In the genomic region with DNA sequence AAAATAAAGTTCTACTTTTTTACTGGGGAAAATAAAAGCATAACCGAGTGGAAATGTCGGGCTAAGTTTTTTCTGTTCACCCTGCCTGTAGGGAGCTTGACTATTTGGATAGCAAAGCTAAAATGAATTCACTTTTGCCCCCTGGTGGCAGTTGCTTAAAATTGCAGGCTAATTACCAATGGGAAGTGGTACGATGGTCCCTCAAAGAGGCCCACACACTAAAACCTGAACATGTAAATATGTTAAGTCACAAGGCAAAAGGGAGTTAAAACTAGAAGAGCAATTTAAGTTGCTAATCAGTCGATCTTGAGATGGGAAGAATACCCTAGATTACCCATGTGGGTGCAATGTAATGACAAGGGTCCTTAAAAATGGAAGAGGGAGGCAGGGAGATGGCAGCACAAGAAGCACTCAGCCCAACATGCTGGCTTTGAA, we compare ENCODE assay signal across 10 cellular contexts. TPM values are rescaled to one million over a fixed set of nuclear protein-coding genes. Genes with fewer than 3 reads are reported as not detected.
DNase-seq lines count a peak whose midpoint lies in the region; ATAC-seq, FAIRE-seq and TF ChIP-seq lines count a peak whose summit lies in the region.
"Had no signal": no experiment of that assay in that cellular context is flagged by ENCODE, and none has a peak within 500 bp of the region (broad histone marks: within the 10 kb centered on the region; RNA-seq: fewer than 3 reads in every experiment).

No MANE protein-coding gene starts in this region.

- no peak overlapping the region for H3K4me3 Mint-ChIP-seq in Calu3 (ENCODE audit: low read depth, unreplicated experiment)
- H3K4me3 Mint-ChIP-seq in activated CD4-positive, alpha-beta memory T cell treated with anti-CD3 and anti-CD28 coated beads, Interleukin-2, amount 10 ng/mL, durations not matched to agents 7 days and 5 days: no peak overlapping the region
- H3K4me3 Mint-ChIP-seq: activated B cell treated with CpG ODN at 0.5 μM for 24 hours had no signal

- CTCF ChIA-PET in Calu3 (lab: Charles Lee): interaction anchor here (0.6 to 1.2 kb wide), 3 partner anchors 24 to 808 kb away, joined by 3 read pairs; no protein-coding TSS in a partner anchor
- CTCF ChIA-PET in activated CD4-positive, alpha-beta memory T cell treated with anti-CD3 and anti-CD28 coated beads, Interleukin-2, amount 10 ng/mL, durations not matched to agents 7 days and 5 days (lab: Charles Lee): interaction anchor here (0.6 to 5.0 kb wide), 13 partner anchors 9 to 231 kb away, joined by 3 to 41 read pairs (median 6); no protein-coding TSS in a partner anchor
- CTCF ChIA-PET in HepG2 (lab: Yijun Ruan, JAX; ENCODE audit: low intra/inter-chr PET ratio, low total read pairs): interaction anchor here (1.7 to 2.3 kb wide), 4 partner anchors 9 to 215 kb away, joined by 4 to 11 read pairs (median 6); no protein-coding TSS in a partner anchor

- H3K36me3 Mint-ChIP-seq in Calu3 (ENCODE audit: insufficient read depth, unreplicated experiment): no peaks in the 10 kb centered on the region
- H3K36me3 Mint-ChIP-seq in activated CD4-positive, alpha-beta memory T cell treated with anti-CD3 and anti-CD28 coated beads, Interleukin-2, amount 10 ng/mL, durations not matched to agents 7 days and 5 days (ENCODE audit: low read depth): no peaks in the 10 kb centered on the region

- peak; percentile 28 for FAIRE-seq in HepG2 (lab: Jason Lieb, UNC)

- in situ Hi-C loops in HepG2 (cut with HindIII; ENCODE audit: extremely low pct_ligation_motif_present, low pct_unique_long_range_greater_than_20kb): no loop called here

- TF ChIP-seq EP300 in HepG2 (IDR thresholded peaks at IDR 0.05; ENCODE audit: low read depth in 2 of 2, low read length in 2 of 2): no peak
- TF ChIP-seq EP300 in HepG2 (CRISPR knock-in tag; IDR thresholded peaks at IDR 0.05; ENCODE audit: borderline replicate concordance): no peak

- H3K9me3 ChIP-seq in HepG2 (ENCODE audit: low read length): no peaks in the 10 kb centered on the region

- ATAC-seq in HepG2 (no peak), HG02970 (IDR thresholded peaks at IDR 0.05; ENCODE audit: low FRiP score, unreplicated experiment) (no peak)

- BruUV-seq in Calu3 (replicated peaks; lab: Mats Ljungman, UMichigan): no TSS peak
- BruUV-seq in HepG2 (replicated peaks; lab: Mats Ljungman, UMichigan): no TSS peak

- H3K27me3 Mint-ChIP-seq in Calu3 (ENCODE audit: unreplicated experiment): peaks cover 85% of the 10 kb centered on the region
- H3K27me3 Mint-ChIP-seq in activated CD4-positive, alpha-beta memory T cell treated with anti-CD3 and anti-CD28 coated beads, Interleukin-2, amount 10 ng/mL, durations not matched to agents 7 days and 5 days: no peaks in the 10 kb centered on the region
- H3K27me3 Mint-ChIP-seq: activated B cell treated with CpG ODN at 0.5 μM for 24 hours had no signal

- intact Hi-C loops in Calu3 (cut with micrococcal nuclease; ENCODE audit: unreplicated experiment) (no loop called here), HepG2 (cut with micrococcal nuclease; ENCODE audit: unreplicated experiment) (loop anchor here (5.0 to 10.0 kb wide), 2 partner anchors 37 to 210 kb away; no protein-coding TSS in a partner anchor), posterior vena cava (cut with DNase I) (no loop called here)

- no peak overlapping the region for H2AFZ ChIP-seq in HepG2 (ENCODE audit: low read length)

- POLR2A ChIA-PET in activated CD4-positive, alpha-beta memory T cell treated with anti-CD3 and anti-CD28 coated beads, Interleukin-2, amount 10 ng/mL, durations not matched to agents 7 days and 5 days (lab: Charles Lee): interaction anchor here (0.6 kb wide), 1 partner anchor 38 kb away, joined by 3 read pairs; no protein-coding TSS in a partner anchor
- POLR2A ChIA-PET in HepG2 (lab: Yijun Ruan, JAX): interaction anchor here (0.6 to 0.7 kb wide), 2 partner anchors 19 to 1286 kb away, joined by 3 read pairs; no protein-coding TSS in a partner anchor

- H3K4me1 ChIP-seq in HepG2 (ENCODE audit: insufficient read depth, low read length): peaks cover 86% of the 10 kb centered on the region

- no peak overlapping the region for H3K27ac Mint-ChIP-seq in Calu3 (ENCODE audit: unreplicated experiment)
- no peak overlapping the region for H3K27ac Mint-ChIP-seq in activated CD4-positive, alpha-beta memory T cell treated with anti-CD3 and anti-CD28 coated beads, Interleukin-2, amount 10 ng/mL, durations not matched to agents 7 days and 5 days
- H3K27ac Mint-ChIP-seq: activated B cell treated with CpG ODN at 0.5 μM for 24 hours had no signal

- H4K20me1 ChIP-seq in HepG2 (ENCODE audit: insufficient read depth, low read length): no peaks in the 10 kb centered on the region

- TF ChIP-seq CTCF in Calu3 (IDR thresholded peaks at IDR 0.05; ENCODE audit: unreplicated experiment) (peak; percentile 69), HL-60 (IDR thresholded peaks at IDR 0.05; ENCODE audit: insufficient read depth, low read length) (peak; percentile 4), HepG2 (CRISPR knock-in tag; IDR thresholded peaks at IDR 0.05) (peak; percentile 82)

- peak overlapping the region; percentile 91 for H3K4me2 ChIP-seq in HepG2 (ENCODE audit: low read depth, low read length)

- H3K4me3 ChIP-seq in HL-60 (replicated peaks; ENCODE audit: insufficient read depth, low read length) (no peak overlapping the region), HepG2 (replicated peaks in 1 of 3; ENCODE audit: insufficient read depth in 1 of 3, low read depth in 2 of 3, low read length in 3 of 3) (peak overlapping the region in 1 of 3 experiments; percentile 79; a peak in 1 of 6 replicates)

- H3K27ac ChIP-seq in HL-60 (replicated peaks) (no peak overlapping the region), HepG2 (ENCODE audit: extremely low read length, insufficient read depth, low read length) (no peak overlapping the region)

- peaks cover 27% of the 10 kb centered on the region for H3K79me2 ChIP-seq in HepG2 (ENCODE audit: insufficient read depth, low read length)

- TF ChIP-seq RAD21 in HepG2 (CRISPR knock-in tag; IDR thresholded peaks at IDR 0.05): peak; percentile 63

- DNase-seq in Calu3 (no peak), HL-60 (ENCODE audit: low read depth in 1 of 2, low spot score in 1 of 2) (peak; percentile 31 to 59), HepG2 (ENCODE audit: low spot score) (peak; percentile 72), posterior vena cava (ENCODE audit: low spot score) (no peak), NCI-H774 (lab: John Stamatoyannopoulos, UW) (no peak), foreskin melanocyte (no peak)
- peak; percentile 35 for DNase-seq in activated CD4-positive, alpha-beta memory T cell treated with anti-CD3 and anti-CD28 coated beads, Interleukin-2, amount 10 ng/mL, durations not matched to agents 7 days and 5 days
- DNase-seq: activated B cell treated with CpG ODN at 0.5 μM for 24 hours, kidney glomerular epithelial cell had no signal

- peaks cover 0 to 3% of the 10 kb centered on the region in 2 experiments; a peak in 1 of 5 replicates for H3K36me3 ChIP-seq in HepG2 (replicated peaks in 1 of 2; ENCODE audit: control insufficient read depth in 1 of 2, insufficient read depth in 2 of 2, low read length in 2 of 2)

- H3K27me3 ChIP-seq in HL-60 (ENCODE audit: insufficient read depth, poor library complexity, severe bottlenecking) (no peaks in the 10 kb centered on the region), HepG2 (ENCODE audit: control insufficient read depth in 1 of 2, insufficient read depth in 2 of 2, low read length in 2 of 2) (peaks cover 0 to 6% of the 10 kb centered on the region in 2 experiments; a peak in 1 of 5 replicates)

- no peak overlapping the region for H3K9ac ChIP-seq in HepG2 (ENCODE audit: insufficient read depth, low read depth, low read length)

- TF ChIP-seq POLR2A in HepG2 (IDR thresholded peaks at IDR 0.05; ENCODE audit: insufficient read depth in 1 of 2, low read depth in 2 of 2, low read length in 2 of 2): no peak

- WGBS in HepG2 (ENCODE audit: low lambda C conversion rate): 18% methylated on average over 4 of the region's 4 CpGs

- H3K4me1 Mint-ChIP-seq in Calu3 (ENCODE audit: low read depth, unreplicated experiment): no peaks in the 10 kb centered on the region
- H3K4me1 Mint-ChIP-seq in activated CD4-positive, alpha-beta memory T cell treated with anti-CD3 and anti-CD28 coated beads, Interleukin-2, amount 10 ng/mL, durations not matched to agents 7 days and 5 days: no peaks in the 10 kb centered on the region

- H3K9me3 Mint-ChIP-seq in Calu3 (ENCODE audit: low read depth, unreplicated experiment): peaks cover 3% of the 10 kb centered on the region
- H3K9me3 Mint-ChIP-seq in activated CD4-positive, alpha-beta memory T cell treated with anti-CD3 and anti-CD28 coated beads, Interleukin-2, amount 10 ng/mL, durations not matched to agents 7 days and 5 days: peaks cover 4% of the 10 kb centered on the region

RNA-seq across cellular contexts. Expression of a gene that starts 0.9 kb away (rescaled TPM):
- total RNA-seq in Calu3 (2022): not detected in 2 replicates
- not detected for total RNA-seq in activated CD4-positive, alpha-beta memory T cell treated with anti-CD3 and anti-CD28 coated beads, Interleukin-2, amount 10 ng/mL, durations not matched to agents 7 days and 5 days
- total RNA-seq in HepG2 (2016; rRNA removed; fragmentation: Illumina TruSeq; extraction: Trizol): not detected in 2 replicates
- not detected in 2 replicates for total RNA-seq in HepG2 (2016; cell fraction: cytosol; rRNA removed; fragmentation: Illumina TruSeq; extraction: Trizol; ENCODE audit: low read depth)
- not detected in 2 replicates for total RNA-seq in HepG2 (2016; cell fraction: insoluble cytoplasmic fraction; rRNA removed; fragmentation: Illumina TruSeq; extraction: Trizol)
- total RNA-seq in HepG2 (2016; cell fraction: membrane; rRNA removed; fragmentation: Illumina TruSeq; extraction: Trizol): not detected in 2 replicates
- not detected in 2 replicates for total RNA-seq in HepG2 (2016; cell fraction: nucleus; rRNA removed; fragmentation: Illumina TruSeq; extraction: Trizol)
- not detected in 2 replicates for polyA plus RNA-seq in HepG2 (2011; rRNA removed)
- polyA plus RNA-seq in HepG2 (2011; cell fraction: cytosol; rRNA removed): not detected in 2 replicates
- not detected in 2 replicates for polyA plus RNA-seq in HepG2 (2011; cell fraction: nucleus; rRNA removed)
- polyA plus RNA-seq in HepG2 (2012): not detected in 2 replicates
- polyA plus RNA-seq in HepG2 (2016; cell fraction: cytosol; fragmentation: Illumina TruSeq; extraction: Trizol; ENCODE audit: low read depth): not detected in 2 replicates
- polyA plus RNA-seq in HepG2 (2016; cell fraction: insoluble cytoplasmic fraction; fragmentation: Illumina TruSeq; extraction: Trizol; ENCODE audit: low read depth): not detected in 2 replicates
- polyA plus RNA-seq in HepG2 (2016; cell fraction: membrane; fragmentation: Illumina TruSeq; extraction: Trizol; ENCODE audit: low read depth): not detected in 2 replicates
- polyA plus RNA-seq in HepG2 (2016; cell fraction: nucleus; fragmentation: Illumina TruSeq; extraction: Trizol; ENCODE audit: insufficient read depth, low read depth): not detected in 2 replicates
- polyA minus RNA-seq in HepG2 (2011; rRNA and poly(A)+ RNA removed; ENCODE audit: low replicate concordance): not detected in 2 replicates
- polyA minus RNA-seq in HepG2 (2011; cell fraction: cytosol; rRNA and poly(A)+ RNA removed): not detected in 2 replicates
- polyA minus RNA-seq in HepG2 (2011; cell fraction: nucleus; rRNA and poly(A)+ RNA removed): not detected in 2 replicates
- not detected for total RNA-seq in posterior vena cava
- total RNA-seq: activated B cell treated with CpG ODN at 0.5 μM for 24 hours had no signal

RNA-seq across cellular contexts. Expression of a gene that starts 2.4 kb away (rescaled TPM):
- total RNA-seq in Calu3 (2022) (not detected in 2 replicates), HepG2 (2016; rRNA removed; fragmentation: Illumina TruSeq; extraction: Trizol) (27.4 and 54.5 TPM in 2 replicates), posterior vena cava (not detected)
- total RNA-seq in activated CD4-positive, alpha-beta memory T cell treated with anti-CD3 and anti-CD28 coated beads, Interleukin-2, amount 10 ng/mL, durations not matched to agents 7 days and 5 days: not detected
- 7.1 and 9.6 TPM in 2 replicates for total RNA-seq in HepG2 (2016; cell fraction: cytosol; rRNA removed; fragmentation: Illumina TruSeq; extraction: Trizol; ENCODE audit: low read depth)
- 23.9 and 58.5 TPM in 2 replicates for total RNA-seq in HepG2 (2016; cell fraction: insoluble cytoplasmic fraction; rRNA removed; fragmentation: Illumina TruSeq; extraction: Trizol)
- total RNA-seq in HepG2 (2016; cell fraction: membrane; rRNA removed; fragmentation: Illumina TruSeq; extraction: Trizol): 14.4 and 19.0 TPM in 2 replicates
- total RNA-seq in HepG2 (2016; cell fraction: nucleus; rRNA removed; fragmentation: Illumina TruSeq; extraction: Trizol): 67.6 and 73.6 TPM in 2 replicates
- 902 and 1,439 TPM in 2 replicates for polyA plus RNA-seq in HepG2 (2011; rRNA removed)
- 445 and 477 TPM in 2 replicates for polyA plus RNA-seq in HepG2 (2011; cell fraction: cytosol; rRNA removed)
- polyA plus RNA-seq in HepG2 (2011; cell fraction: nucleus; rRNA removed): 3,378 and 3,757 TPM in 2 replicates
- 748 and 877 TPM in 2 replicates for polyA plus RNA-seq in HepG2 (2012)
- polyA plus RNA-seq in HepG2 (2016; cell fraction: cytosol; fragmentation: Illumina TruSeq; extraction: Trizol; ENCODE audit: low read depth): 16.7 and 20.1 TPM in 2 replicates
- polyA plus RNA-seq in HepG2 (2016; cell fraction: insoluble cytoplasmic fraction; fragmentation: Illumina TruSeq; extraction: Trizol; ENCODE audit: low read depth): 40.9 and 50.4 TPM in 2 replicates
- polyA plus RNA-seq in HepG2 (2016; cell fraction: membrane; fragmentation: Illumina TruSeq; extraction: Trizol; ENCODE audit: low read depth): 25.2 and 26.1 TPM in 2 replicates
- polyA plus RNA-seq in HepG2 (2016; cell fraction: nucleus; fragmentation: Illumina TruSeq; extraction: Trizol; ENCODE audit: insufficient read depth, low read depth): 205 and 206 TPM in 2 replicates
- 0.19 and 1,018 TPM in 2 replicates for polyA minus RNA-seq in HepG2 (2011; rRNA and poly(A)+ RNA removed; ENCODE audit: low replicate concordance)
- polyA minus RNA-seq in HepG2 (2011; cell fraction: cytosol; rRNA and poly(A)+ RNA removed): 235 and 377 TPM in 2 replicates
- 642 and 673 TPM in 2 replicates for polyA minus RNA-seq in HepG2 (2011; cell fraction: nucleus; rRNA and poly(A)+ RNA removed)
- total RNA-seq: activated B cell treated with CpG ODN at 0.5 μM for 24 hours had no signal

RNA-seq across cellular contexts. Expression of a gene that starts 26.3 kb away (rescaled TPM):
- total RNA-seq in Calu3 (2022): not detected in 2 replicates
- not detected for total RNA-seq in activated CD4-positive, alpha-beta memory T cell treated with anti-CD3 and anti-CD28 coated beads, Interleukin-2, amount 10 ng/mL, durations not matched to agents 7 days and 5 days
- 0.13 TPM in 1 of 2 replicates, not detected in the other for total RNA-seq in HepG2 (2016; rRNA removed; fragmentation: Illumina TruSeq; extraction: Trizol)
- not detected in 2 replicates for total RNA-seq in HepG2 (2016; cell fraction: cytosol; rRNA removed; fragmentation: Illumina TruSeq; extraction: Trizol; ENCODE audit: low read depth)
- total RNA-seq in HepG2 (2016; cell fraction: insoluble cytoplasmic fraction; rRNA removed; fragmentation: Illumina TruSeq; extraction: Trizol): not detected in 2 replicates
- total RNA-seq in HepG2 (2016; cell fraction: membrane; rRNA removed; fragmentation: Illumina TruSeq; extraction: Trizol): not detected in 2 replicates
- total RNA-seq in HepG2 (2016; cell fraction: nucleus; rRNA removed; fragmentation: Illumina TruSeq; extraction: Trizol): 0.28 TPM in 1 of 2 replicates, not detected in the other
- polyA plus RNA-seq in HepG2 (2011; rRNA removed): 1.7 and 3.1 TPM in 2 replicates
- 0.36 and 0.92 TPM in 2 replicates for polyA plus RNA-seq in HepG2 (2011; cell fraction: cytosol; rRNA removed)
- 16.0 and 30.7 TPM in 2 replicates for polyA plus RNA-seq in HepG2 (2011; cell fraction: nucleus; rRNA removed)
- 1.9 and 4.7 TPM in 2 replicates for polyA plus RNA-seq in HepG2 (2012)
- polyA plus RNA-seq in HepG2 (2016; cell fraction: cytosol; fragmentation: Illumina TruSeq; extraction: Trizol; ENCODE audit: low read depth): not detected in 2 replicates
- not detected in 2 replicates for polyA plus RNA-seq in HepG2 (2016; cell fraction: insoluble cytoplasmic fraction; fragmentation: Illumina TruSeq; extraction: Trizol; ENCODE audit: low read depth)
- not detected in 2 replicates for polyA plus RNA-seq in HepG2 (2016; cell fraction: membrane; fragmentation: Illumina TruSeq; extraction: Trizol; ENCODE audit: low read depth)
- 0.32 TPM in 1 of 2 replicates, not detected in the other for polyA plus RNA-seq in HepG2 (2016; cell fraction: nucleus; fragmentation: Illumina TruSeq; extraction: Trizol; ENCODE audit: insufficient read depth, low read depth)
- 2.3 TPM in 1 of 2 replicates, not detected in the other for polyA minus RNA-seq in HepG2 (2011; rRNA and poly(A)+ RNA removed; ENCODE audit: low replicate concordance)
- not detected in 2 replicates for polyA minus RNA-seq in HepG2 (2011; cell fraction: cytosol; rRNA and poly(A)+ RNA removed)
- 2.2 and 2.5 TPM in 2 replicates for polyA minus RNA-seq in HepG2 (2011; cell fraction: nucleus; rRNA and poly(A)+ RNA removed)
- total RNA-seq in posterior vena cava: not detected
- total RNA-seq: activated B cell treated with CpG ODN at 0.5 μM for 24 hours had no signal

RNA-seq across cellular contexts. Expression of a gene that starts 48.6 kb away (rescaled TPM):
- total RNA-seq in Calu3 (2022) (not detected in 2 replicates), HepG2 (2016; rRNA removed; fragmentation: Illumina TruSeq; extraction: Trizol) (not detected in 2 replicates), posterior vena cava (not detected)
- not detected for total RNA-seq in activated CD4-positive, alpha-beta memory T cell treated with anti-CD3 and anti-CD28 coated beads, Interleukin-2, amount 10 ng/mL, durations not matched to agents 7 days and 5 days
- not detected in 2 replicates for total RNA-seq in HepG2 (2016; cell fraction: cytosol; rRNA removed; fragmentation: Illumina TruSeq; extraction: Trizol; ENCODE audit: low read depth)
- total RNA-seq in HepG2 (2016; cell fraction: insoluble cytoplasmic fraction; rRNA removed; fragmentation: Illumina TruSeq; extraction: Trizol): not detected in 2 replicates
- total RNA-seq in HepG2 (2016; cell fraction: membrane; rRNA removed; fragmentation: Illumina TruSeq; extraction: Trizol): not detected in 2 replicates
- not detected in 2 replicates for total RNA-seq in HepG2 (2016; cell fraction: nucleus; rRNA removed; fragmentation: Illumina TruSeq; extraction: Trizol)
- 0.09 TPM in 1 of 2 replicates, not detected in the other for polyA plus RNA-seq in HepG2 (2011; rRNA removed)
- not detected in 2 replicates for polyA plus RNA-seq in HepG2 (2011; cell fraction: cytosol; rRNA removed)
- polyA plus RNA-seq in HepG2 (2011; cell fraction: nucleus; rRNA removed): 0.21 TPM in 1 of 2 replicates, not detected in the other
- polyA plus RNA-seq in HepG2 (2012): not detected in 2 replicates
- polyA plus RNA-seq in HepG2 (2016; cell fraction: cytosol; fragmentation: Illumina TruSeq; extraction: Trizol; ENCODE audit: low read depth): not detected in 2 replicates
- polyA plus RNA-seq in HepG2 (2016; cell fraction: insoluble cytoplasmic fraction; fragmentation: Illumina TruSeq; extraction: Trizol; ENCODE audit: low read depth): not detected in 2 replicates
- not detected in 2 replicates for polyA plus RNA-seq in HepG2 (2016; cell fraction: membrane; fragmentation: Illumina TruSeq; extraction: Trizol; ENCODE audit: low read depth)
- polyA plus RNA-seq in HepG2 (2016; cell fraction: nucleus; fragmentation: Illumina TruSeq; extraction: Trizol; ENCODE audit: insufficient read depth, low read depth): not detected in 2 replicates
- not detected in 2 replicates for polyA minus RNA-seq in HepG2 (2011; rRNA and poly(A)+ RNA removed; ENCODE audit: low replicate concordance)
- not detected in 2 replicates for polyA minus RNA-seq in HepG2 (2011; cell fraction: cytosol; rRNA and poly(A)+ RNA removed)
- polyA minus RNA-seq in HepG2 (2011; cell fraction: nucleus; rRNA and poly(A)+ RNA removed): not detected in 2 replicates
- total RNA-seq: activated B cell treated with CpG ODN at 0.5 μM for 24 hours had no signal

Comparison
In these comparisons a context has a peak if more than half of its experiments do, and no peak if none do; other contexts are left out.
1. DNase-seq: peak in HL-60 (2 of 2), activated CD4-positive, alpha-beta memory T cell treated with anti-CD3 and anti-CD28 coated beads, Interleukin-2, amount 10 ng/mL, durations not matched to agents 7 days and 5 days (single experiment) and HepG2 (single experiment); none in Calu3 (single experiment), posterior vena cava (single experiment), NCI-H774 (single experiment) and foreskin melanocyte (single experiment).
2. CTCF ChIP-seq: peak in every context shown above with its lines; median percentile 82 in HepG2; 69 in Calu3; 4 in HL-60.